ENCODE assay signal across 8 cellular contexts in the genomic region with DNA sequence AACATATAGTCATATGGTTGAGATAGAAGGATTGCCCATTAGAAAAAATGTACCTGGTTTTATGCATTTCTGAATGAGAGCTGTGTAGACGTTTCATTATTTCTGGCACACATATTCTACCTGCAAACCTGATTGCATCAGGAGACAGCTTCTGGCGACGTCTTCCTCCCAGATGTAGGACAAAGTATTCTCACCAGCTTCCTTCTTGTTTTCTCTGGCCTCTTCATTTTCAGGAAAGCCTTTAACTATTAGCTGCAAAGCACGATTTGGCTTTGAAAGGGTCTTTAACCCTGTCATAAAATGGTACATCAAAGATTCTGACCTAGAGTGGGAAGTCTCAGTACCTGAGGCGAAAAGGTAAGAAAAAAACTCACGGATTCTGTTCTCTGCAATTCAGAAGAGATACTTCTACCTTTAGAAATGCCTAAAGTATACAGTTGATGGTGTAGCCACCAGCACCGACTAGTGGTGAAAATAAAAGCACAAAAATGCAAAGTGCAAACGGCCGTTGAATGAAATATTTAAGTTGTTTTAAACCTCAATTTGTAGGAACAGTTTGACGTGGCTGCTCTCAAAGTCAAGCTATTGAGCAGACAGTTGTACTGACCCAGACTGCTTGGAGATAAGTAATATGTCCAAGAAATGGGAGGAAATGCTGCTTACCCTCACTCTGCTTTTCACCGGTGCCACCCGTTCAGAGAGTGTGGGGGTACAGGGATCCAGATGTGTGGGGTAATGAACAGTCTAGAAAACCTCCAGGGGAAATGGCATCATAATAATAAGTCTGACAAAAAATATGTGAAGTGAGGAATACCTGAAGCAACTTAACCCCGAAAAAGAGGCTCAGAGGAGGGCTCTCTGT. TPM values are rescaled to one million over a fixed set of nuclear protein-coding genes. Genes with fewer than 3 reads are reported as not detected.
A peak's percentile ranks its signal among the peaks of the same experiment; 100 is the strongest.
DNase-seq lines count a peak whose midpoint lies in the region; ATAC-seq and TF ChIP-seq lines count a peak whose summit lies in the region.

No MANE protein-coding gene starts in this region.

- CTCF ChIA-PET in activated naive CD4-positive, alpha-beta T cell treated with anti-CD3 and anti-CD28 coated beads for 36 hours (lab: Charles Lee): interaction anchor here (0.6 to 4.4 kb wide), 40 partner anchors 8 to 560 kb away, joined by 3 to 49 read pairs (median 5); a partner anchor contains a TSS

- no peaks in the 10 kb centered on the region for H3K4me1 Mint-ChIP-seq in GM23338
- peaks cover 10% of the 10 kb centered on the region for H3K4me1 Mint-ChIP-seq in activated naive CD4-positive, alpha-beta T cell treated with anti-CD3 and anti-CD28 coated beads for 36 hours (ENCODE audit: low read depth)

- no peaks in the 10 kb centered on the region for H3K79me2 ChIP-seq in GM23338 (replicated peaks; ENCODE audit: insufficient read depth)
- H3K79me2 ChIP-seq in OCI-LY1 (ENCODE audit: insufficient read depth, low read length): no peaks in the 10 kb centered on the region

- no peak overlapping the region for H3K9ac ChIP-seq in OCI-LY1 (ENCODE audit: low read length)

- no peaks in the 10 kb centered on the region for H4K20me1 ChIP-seq in GM23338 (replicated peaks; ENCODE audit: insufficient read depth)
- no peaks in the 10 kb centered on the region for H4K20me1 ChIP-seq in OCI-LY1 (ENCODE audit: insufficient read depth, low read length)

- no peak overlapping the region for H3K4me3 Mint-ChIP-seq in GM23338
- H3K4me3 Mint-ChIP-seq in activated naive CD4-positive, alpha-beta T cell treated with anti-CD3 and anti-CD28 coated beads for 36 hours: no peak overlapping the region

- H3K4me2 ChIP-seq in GM23338: no peak overlapping the region
- no peak overlapping the region for H3K4me2 ChIP-seq in OCI-LY1 (ENCODE audit: low read length)

- intact Hi-C loops in activated naive CD4-positive, alpha-beta T cell treated with anti-CD3 and anti-CD28 coated beads for 36 hours (cut with micrococcal nuclease): loop anchor here (1.0 to 10.0 kb wide), 6 partner anchors 87 to 1028 kb away; no protein-coding TSS in a partner anchor
- intact Hi-C loops in left ventricle myocardium inferior (cut with micrococcal nuclease): loop anchor here (10.0 kb wide), 1 partner anchor 548 kb away; no protein-coding TSS in a partner anchor

- H3F3A ChIP-seq in GM23338 (replicated peaks; ENCODE audit: low read depth): no peaks in the 10 kb centered on the region
- no peaks in the 10 kb centered on the region for H3F3A ChIP-seq in OCI-LY1 (ENCODE audit: insufficient read depth, low read length)

- no peak overlapping the region for H3K27ac Mint-ChIP-seq in GM23338
- peak overlapping the region; percentile 34 for H3K27ac Mint-ChIP-seq in activated naive CD4-positive, alpha-beta T cell treated with anti-CD3 and anti-CD28 coated beads for 36 hours

- H3K9me3 ChIP-seq in OCI-LY1 (ENCODE audit: low read length) (no peaks in the 10 kb centered on the region), left ventricle myocardium inferior (replicated peaks) (no peaks in the 10 kb centered on the region)

- no peak overlapping the region for H3K4me3 ChIP-seq in GM23338
- no peak overlapping the region for H3K4me3 ChIP-seq in OCI-LY1 (ENCODE audit: low read depth, low read length, poor library complexity, severe bottlenecking)
- no peak overlapping the region for H3K4me3 ChIP-seq in left ventricle myocardium inferior

- H3K27ac ChIP-seq in GM23338 (ENCODE audit: low read depth) (no peak overlapping the region), OCI-LY1 (ENCODE audit: low read depth, low read length, poor library complexity, severe bottlenecking) (no peak overlapping the region), left ventricle myocardium inferior (replicated peaks) (no peak overlapping the region)

- no peaks in the 10 kb centered on the region; the same call in 2 of the 3 replicates for H3K9me3 Mint-ChIP-seq in GM23338
- H3K9me3 Mint-ChIP-seq in activated naive CD4-positive, alpha-beta T cell treated with anti-CD3 and anti-CD28 coated beads for 36 hours: no peaks in the 10 kb centered on the region

- H3K36me3 ChIP-seq in GM23338 (ENCODE audit: insufficient read depth): no peaks in the 10 kb centered on the region
- no peaks in the 10 kb centered on the region for H3K36me3 ChIP-seq in OCI-LY1 (ENCODE audit: insufficient read depth, low read length)
- no peaks in the 10 kb centered on the region for H3K36me3 ChIP-seq in left ventricle myocardium inferior

- H3K4me1 ChIP-seq in GM23338 (ENCODE audit: insufficient read depth) (no peaks in the 10 kb centered on the region), OCI-LY1 (ENCODE audit: insufficient read depth, low read length, severe bottlenecking) (no peaks in the 10 kb centered on the region), left ventricle myocardium inferior (peaks cover 5% of the 10 kb centered on the region)

- TF ChIP-seq CTCF in GM23338 (conservative IDR thresholded peaks at IDR 0.05; ENCODE audit: low read depth in 2 of 2) (peak; percentile 63 to 77), OCI-LY1 (IDR thresholded peaks at IDR 0.05; ENCODE audit: low read length) (peak; percentile 70), left ventricle myocardium inferior (IDR thresholded peaks at IDR 0.05; ENCODE audit: borderline replicate concordance) (peak; percentile 71)

- H3K36me3 Mint-ChIP-seq in GM23338 (ENCODE audit: low read depth): no peaks in the 10 kb centered on the region
- peaks cover 3% of the 10 kb centered on the region for H3K36me3 Mint-ChIP-seq in activated naive CD4-positive, alpha-beta T cell treated with anti-CD3 and anti-CD28 coated beads for 36 hours (ENCODE audit: low read depth)

- H3K9me2 ChIP-seq in GM23338 (ENCODE audit: insufficient read depth) (0 out of 2 replicates have a peak, but pooled peaks cover 5% of the 10 kb centered on the region), OCI-LY1 (ENCODE audit: low read depth, low read length) (no peaks in the 10 kb centered on the region)

- peak; percentile 67 for ATAC-seq in GM23338
- ATAC-seq in HG03159 (IDR thresholded peaks at IDR 0.05; ENCODE audit: unreplicated experiment): no peak

- DNase-seq in ELR (ENCODE audit: low read depth) (peak; percentile 55), GM23338 (ENCODE audit: low spot score) (peak; percentile 68), left ventricle myocardium inferior (no peak), NCI-H2107 treated with DMSO at 0.1 percent for 48 hours (lab: John Stamatoyannopoulos, UW; ENCODE audit: unreplicated experiment) (no peak)
- peak; percentile 74 for DNase-seq in activated naive CD4-positive, alpha-beta T cell treated with anti-CD3 and anti-CD28 coated beads for 36 hours
- peak; percentile 42 for DNase-seq in stimulated activated CD4-positive, alpha-beta T cell treated with anti-CD3 and anti-CD28 coated beads, Interleukin-1b, Interleukin-23, amount 100 ng/mL, for 48 hours

- no peaks in the 10 kb centered on the region for H3K27me3 ChIP-seq in GM23338 (ENCODE audit: insufficient read depth)
- H3K27me3 ChIP-seq in OCI-LY1 (ENCODE audit: insufficient read depth, low read length): no peaks in the 10 kb centered on the region
- H3K27me3 ChIP-seq in left ventricle myocardium inferior (ENCODE audit: low read depth): peaks cover 7% of the 10 kb centered on the region

- H2AFZ ChIP-seq in GM23338 (peak overlapping the region; percentile 28; the same call in 1 of the 2 replicates), OCI-LY1 (ENCODE audit: low read length) (no peak overlapping the region)

- H3K27me3 Mint-ChIP-seq in GM23338 (ENCODE audit: insufficient read depth, low read depth, poor library complexity): no peaks in the 10 kb centered on the region
- H3K27me3 Mint-ChIP-seq in activated naive CD4-positive, alpha-beta T cell treated with anti-CD3 and anti-CD28 coated beads for 36 hours (ENCODE audit: low read depth): no peaks in the 10 kb centered on the region

TF ChIP-seq in GM23338, 12 proteins besides CTCF, POLR2A, EP300 and RAD21:
- no peak for TF ChIP-seq ZNF331 (CRISPR knock-in tag; IDR thresholded peaks at IDR 0.05; ENCODE audit: low read depth)
- TF ChIP-seq NANOG (IDR thresholded peaks at IDR 0.05; ENCODE audit: borderline replicate concordance): no peak
- no peak for TF ChIP-seq EZH2 (IDR thresholded peaks at IDR 0.05; ENCODE audit: low read depth, unreplicated experiment)
- no peak for TF ChIP-seq POLR2AphosphoS5 (IDR thresholded peaks at IDR 0.05; ENCODE audit: low read depth)
- no peak for TF ChIP-seq EZH2phosphoT487 (IDR thresholded peaks at IDR 0.05; ENCODE audit: unreplicated experiment)
- TF ChIP-seq JUNB (IDR thresholded peaks at IDR 0.05; ENCODE audit: unreplicated experiment): no peak

RNA-seq across cellular contexts. Expression of a gene that starts 20.2 kb away (rescaled TPM):
- not detected in 2 replicates for total RNA-seq in GM23338 (2014; rRNA removed; shearing (Covaris generic))
- not detected in 2 replicates for polyA plus RNA-seq in GM23338 (2016; fragmentation: Nextera tagmentation; extraction: Ambion mirVana)
- total RNA-seq in activated naive CD4-positive, alpha-beta T cell treated with anti-CD3 and anti-CD28 coated beads for 36 hours: 10 to 100 TPM; 11.2 to 15.1 TPM
- 0.30 TPM for total RNA-seq in left ventricle myocardium inferior

RNA-seq across cellular contexts. Expression of a gene that starts 29.8 kb away (rescaled TPM):
- total RNA-seq in GM23338 (2014; rRNA removed; shearing (Covaris generic)): not detected in 2 replicates
- not detected in 2 replicates for polyA plus RNA-seq in GM23338 (2016; fragmentation: Nextera tagmentation; extraction: Ambion mirVana)
- under 1 TPM; 0.07 to 0.10 TPM for total RNA-seq in activated naive CD4-positive, alpha-beta T cell treated with anti-CD3 and anti-CD28 coated beads for 36 hours
- not detected for total RNA-seq in left ventricle myocardium inferior

Comparison
In these comparisons a context has a peak if more than half of its experiments do, and no peak if none do; other contexts are left out.
1. DNase-seq: peak in ELR (single experiment), GM23338 (single experiment), activated naive CD4-positive, alpha-beta T cell treated with anti-CD3 and anti-CD28 coated beads for 36 hours (single experiment) and stimulated activated CD4-positive, alpha-beta T cell treated with anti-CD3 and anti-CD28 coated beads, Interleukin-1b, Interleukin-23, amount 100 ng/mL, for 48 hours (single experiment); none in left ventricle myocardium inferior (single experiment) and NCI-H2107 treated with DMSO at 0.1 percent for 48 hours (single experiment).
2. Peak in every context shown above with its lines, with median percentiles within 50 percentile points of each other: CTCF ChIP-seq.